Comparison of ENCODE assay signal across 8 cellular contexts in the genomic region with DNA sequence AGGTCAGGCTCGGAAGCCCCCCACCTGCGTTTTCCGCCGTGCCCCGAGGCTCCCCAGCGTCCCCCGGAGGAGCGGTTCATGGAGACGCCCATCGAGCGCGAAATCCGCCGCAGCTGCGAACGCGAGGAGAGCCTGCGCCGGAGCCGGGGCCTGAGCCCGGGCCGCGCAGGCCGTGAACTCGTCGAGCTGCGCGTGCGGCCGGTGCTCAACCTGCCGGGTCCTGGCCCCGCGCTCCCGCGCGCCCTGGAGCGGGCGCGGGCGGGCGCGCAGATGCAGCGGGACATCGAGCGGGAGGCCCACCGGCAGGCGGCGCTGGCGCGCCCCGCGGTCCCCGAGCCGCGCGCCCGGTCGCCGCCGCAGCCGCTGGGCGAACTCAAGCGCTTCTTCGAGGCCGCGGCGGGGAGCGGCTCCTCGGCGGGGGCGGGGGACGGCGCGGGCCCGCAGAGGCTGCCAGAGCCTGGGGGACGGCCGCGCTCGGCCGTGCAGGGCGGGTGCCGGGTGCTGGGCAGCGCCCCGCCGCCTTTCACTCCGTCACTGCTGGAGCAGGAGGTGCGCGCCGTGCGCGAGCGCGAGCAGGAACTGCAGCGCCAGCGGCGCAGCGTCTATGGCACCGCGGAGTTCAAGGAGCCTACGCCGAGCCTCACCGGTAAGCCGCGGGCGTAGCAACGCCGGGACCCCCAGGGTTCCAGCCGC. TPM values are rescaled to one million over a fixed set of nuclear protein-coding genes. Genes with fewer than 3 reads are reported as not detected.
DNase-seq lines count a peak whose midpoint lies in the region; ATAC-seq, FAIRE-seq and TF ChIP-seq lines count a peak whose summit lies in the region.

No MANE protein-coding gene starts in this region.

- peak overlapping the region; percentile 76 to 94 (median 80) for H3K4me3 ChIP-seq in HepG2 (replicated peaks in 1 of 3; ENCODE audit: insufficient read depth in 1 of 3, low read depth in 2 of 3, low read length in 3 of 3)

- TF ChIP-seq EP300 in HepG2 (IDR thresholded peaks at IDR 0.05; ENCODE audit: low read depth in 2 of 2, low read length in 2 of 2) (no peak), HepG2 (CRISPR knock-in tag; IDR thresholded peaks at IDR 0.05; ENCODE audit: borderline replicate concordance) (no peak)

- H4K20me1 ChIP-seq in HepG2 (ENCODE audit: insufficient read depth, low read length): no peaks in the 10 kb centered on the region

- H3K4me1 ChIP-seq in HepG2 (ENCODE audit: insufficient read depth, low read length): peaks cover 8% of the 10 kb centered on the region

- intact Hi-C loops in dendritic cell treated with granulocyte-macrophage colony-stimulating factor and Interleukin-4, amounts not matched to agents 40 ng/mL and 50 ng/mL, for 4 days (cut with micrococcal nuclease): loop anchor here (2.0 to 5.0 kb wide), 2 partner anchors 63 to 191 kb away; a partner anchor contains a TSS
- intact Hi-C loops in HepG2 (cut with micrococcal nuclease; ENCODE audit: unreplicated experiment): loop anchor here (5.0 kb wide), 1 partner anchor 66 kb away; a partner anchor contains a TSS

- no peaks in the 10 kb centered on the region; a peak in 2 of 5 replicates for H3K27me3 ChIP-seq in HepG2 (ENCODE audit: control insufficient read depth in 1 of 2, insufficient read depth in 2 of 2, low read length in 2 of 2)

- ATAC-seq in HG02623 (IDR thresholded peaks at IDR 0.05; ENCODE audit: unreplicated experiment) (peak; percentile 51), HepG2 (peak; percentile 46), GM21717 (IDR thresholded peaks at IDR 0.05; ENCODE audit: unreplicated experiment) (no peak)

- POLR2A ChIA-PET in HepG2 (lab: Yijun Ruan, JAX): interaction anchor here (1.1 to 5.2 kb wide), 9 partner anchors 8 to 200 kb away, joined by 3 to 62 read pairs (median 6); a partner anchor contains a TSS

- peak overlapping the region; percentile 93 for H3K27ac Mint-ChIP-seq in dendritic cell treated with granulocyte-macrophage colony-stimulating factor and Interleukin-4, amounts not matched to agents 40 ng/mL and 50 ng/mL, for 4 days

- no TSS peak for BruUV-seq in HepG2 (replicated peaks; lab: Mats Ljungman, UMichigan)

- no peaks in the 10 kb centered on the region for H3K36me3 ChIP-seq in HepG2 (replicated peaks in 1 of 2; ENCODE audit: control insufficient read depth in 1 of 2, insufficient read depth in 2 of 2, low read length in 2 of 2)

- peak; percentile 75 for TF ChIP-seq RAD21 in HepG2 (CRISPR knock-in tag; IDR thresholded peaks at IDR 0.05)

- in situ Hi-C loops in HepG2 (cut with HindIII; ENCODE audit: extremely low pct_ligation_motif_present, low pct_unique_long_range_greater_than_20kb): loop anchor here (5.0 to 25.0 kb wide), 2 partner anchors 191 to 311 kb away; a partner anchor contains a TSS

- H3K4me3 Mint-ChIP-seq in dendritic cell treated with granulocyte-macrophage colony-stimulating factor and Interleukin-4, amounts not matched to agents 40 ng/mL and 50 ng/mL, for 4 days: peak overlapping the region; percentile 100

- TF ChIP-seq CTCF in GM10266 (IDR thresholded peaks at IDR 0.05; ENCODE audit: control insufficient read depth, insufficient read depth, low read depth, missing control alignments) (peak; percentile 89), HepG2 (CRISPR knock-in tag; IDR thresholded peaks at IDR 0.05) (peak; percentile 32)

- no peak overlapping the region for H2AFZ ChIP-seq in HepG2 (ENCODE audit: low read length)

- no peak for TF ChIP-seq POLR2A in HepG2 (IDR thresholded peaks at IDR 0.05; ENCODE audit: insufficient read depth in 1 of 2, low read depth in 2 of 2, low read length in 2 of 2)

- peaks cover 3% of the 10 kb centered on the region for H3K79me2 ChIP-seq in HepG2 (ENCODE audit: insufficient read depth, low read length)

- no peak for FAIRE-seq in HepG2 (lab: Jason Lieb, UNC)

- H3K9me3 Mint-ChIP-seq in dendritic cell treated with granulocyte-macrophage colony-stimulating factor and Interleukin-4, amounts not matched to agents 40 ng/mL and 50 ng/mL, for 4 days: no peaks in the 10 kb centered on the region

- DNase-seq in GM10266 (ENCODE audit: extremely low spot score) (peak; percentile 91), NCI-H2171 treated with DMSO at 0.1 percent for 48 hours (lab: John Stamatoyannopoulos, UW) (peak; percentile 75), HepG2 (ENCODE audit: low spot score) (no peak)
- peak; percentile 84 for DNase-seq in activated CD4-positive, alpha-beta T cell treated with anti-CD3 and anti-CD28 coated beads for 48 hours
- DNase-seq in stimulated activated CD4-positive, alpha-beta T cell treated with anti-CD3 and anti-CD28 coated beads, Interleukin-2, amount 100 ng/mL, for 48 hours: peak; percentile 61 to 76

- H3K27me3 Mint-ChIP-seq in dendritic cell treated with granulocyte-macrophage colony-stimulating factor and Interleukin-4, amounts not matched to agents 40 ng/mL and 50 ng/mL, for 4 days: peaks cover 36% of the 10 kb centered on the region

- H3K27ac ChIP-seq in HepG2 (ENCODE audit: extremely low read length, insufficient read depth, low read length): peak overlapping the region; percentile 91

- peaks cover 17% of the 10 kb centered on the region for H3K36me3 Mint-ChIP-seq in dendritic cell treated with granulocyte-macrophage colony-stimulating factor and Interleukin-4, amounts not matched to agents 40 ng/mL and 50 ng/mL, for 4 days (ENCODE audit: low read depth)

- H3K9ac ChIP-seq in HepG2 (ENCODE audit: insufficient read depth, low read depth, low read length): peak overlapping the region; percentile 79

- peak overlapping the region; percentile 98 for H3K4me2 ChIP-seq in HepG2 (ENCODE audit: low read depth, low read length)

- WGBS in HepG2 (ENCODE audit: low lambda C conversion rate): 0% methylated on average over 23 of the region's 108 CpGs

- H3K4me1 Mint-ChIP-seq in dendritic cell treated with granulocyte-macrophage colony-stimulating factor and Interleukin-4, amounts not matched to agents 40 ng/mL and 50 ng/mL, for 4 days (ENCODE audit: low read depth): peaks cover 46% of the 10 kb centered on the region

- H3K9me3 ChIP-seq in HepG2 (ENCODE audit: low read length): no peaks in the 10 kb centered on the region

- CTCF ChIA-PET in HepG2 (lab: Yijun Ruan, JAX; ENCODE audit: low intra/inter-chr PET ratio, low total read pairs): interaction anchor here (0.6 to 4.7 kb wide), 6 partner anchors 12 to 192 kb away, joined by 3 to 79 read pairs (median 4); a partner anchor contains a TSS

RNA-seq across cellular contexts. Expression of a gene that starts 0.8 kb away (rescaled TPM):
- 5.2 and 5.4 TPM in 2 replicates for total RNA-seq in HepG2 (2016; rRNA removed; fragmentation: Illumina TruSeq; extraction: Trizol)
- 2.1 and 3.4 TPM in 2 replicates for total RNA-seq in HepG2 (2016; cell fraction: cytosol; rRNA removed; fragmentation: Illumina TruSeq; extraction: Trizol; ENCODE audit: low read depth)
- total RNA-seq in HepG2 (2016; cell fraction: insoluble cytoplasmic fraction; rRNA removed; fragmentation: Illumina TruSeq; extraction: Trizol): 3.9 and 5.8 TPM in 2 replicates
- total RNA-seq in HepG2 (2016; cell fraction: membrane; rRNA removed; fragmentation: Illumina TruSeq; extraction: Trizol): 2.8 and 4.8 TPM in 2 replicates
- total RNA-seq in HepG2 (2016; cell fraction: nucleus; rRNA removed; fragmentation: Illumina TruSeq; extraction: Trizol): 3.2 and 5.3 TPM in 2 replicates
- 2.5 and 3.4 TPM in 2 replicates for polyA plus RNA-seq in HepG2 (2011; rRNA removed)
- 1.6 and 2.3 TPM in 2 replicates for polyA plus RNA-seq in HepG2 (2011; cell fraction: cytosol; rRNA removed)
- 13.3 and 13.7 TPM in 2 replicates for polyA plus RNA-seq in HepG2 (2011; cell fraction: nucleus; rRNA removed)
- polyA plus RNA-seq in HepG2 (2012): 5.5 and 5.6 TPM in 2 replicates
- polyA plus RNA-seq in HepG2 (2016; cell fraction: cytosol; fragmentation: Illumina TruSeq; extraction: Trizol; ENCODE audit: low read depth): 2.9 and 4.0 TPM in 2 replicates
- 7.1 and 9.0 TPM in 2 replicates for polyA plus RNA-seq in HepG2 (2016; cell fraction: insoluble cytoplasmic fraction; fragmentation: Illumina TruSeq; extraction: Trizol; ENCODE audit: low read depth)
- 3.4 and 4.4 TPM in 2 replicates for polyA plus RNA-seq in HepG2 (2016; cell fraction: membrane; fragmentation: Illumina TruSeq; extraction: Trizol; ENCODE audit: low read depth)
- 11.3 and 12.7 TPM in 2 replicates for polyA plus RNA-seq in HepG2 (2016; cell fraction: nucleus; fragmentation: Illumina TruSeq; extraction: Trizol; ENCODE audit: insufficient read depth, low read depth)
- 0.12 and 1.1 TPM in 2 replicates for polyA minus RNA-seq in HepG2 (2011; rRNA and poly(A)+ RNA removed; ENCODE audit: low replicate concordance)
- polyA minus RNA-seq in HepG2 (2011; cell fraction: cytosol; rRNA and poly(A)+ RNA removed): 0.79 and 1.1 TPM in 2 replicates
- polyA minus RNA-seq in HepG2 (2011; cell fraction: nucleus; rRNA and poly(A)+ RNA removed): 1.1 and 1.3 TPM in 2 replicates

RNA-seq across cellular contexts. Expression of a gene that starts 11.5 kb away (rescaled TPM):
- total RNA-seq in HepG2 (2016; rRNA removed; fragmentation: Illumina TruSeq; extraction: Trizol): 2.4 and 2.5 TPM in 2 replicates
- 0.20 and 0.26 TPM in 2 replicates for total RNA-seq in HepG2 (2016; cell fraction: cytosol; rRNA removed; fragmentation: Illumina TruSeq; extraction: Trizol; ENCODE audit: low read depth)
- total RNA-seq in HepG2 (2016; cell fraction: insoluble cytoplasmic fraction; rRNA removed; fragmentation: Illumina TruSeq; extraction: Trizol): 1.6 and 3.8 TPM in 2 replicates
- 0.87 and 1.2 TPM in 2 replicates for total RNA-seq in HepG2 (2016; cell fraction: membrane; rRNA removed; fragmentation: Illumina TruSeq; extraction: Trizol)
- total RNA-seq in HepG2 (2016; cell fraction: nucleus; rRNA removed; fragmentation: Illumina TruSeq; extraction: Trizol): 1.1 and 2.3 TPM in 2 replicates
- 0.79 and 1.0 TPM in 2 replicates for polyA plus RNA-seq in HepG2 (2011; rRNA removed)
- 0.29 and 0.46 TPM in 2 replicates for polyA plus RNA-seq in HepG2 (2011; cell fraction: cytosol; rRNA removed)
- 2.5 and 3.9 TPM in 2 replicates for polyA plus RNA-seq in HepG2 (2011; cell fraction: nucleus; rRNA removed)
- 2.2 and 2.4 TPM in 2 replicates for polyA plus RNA-seq in HepG2 (2012)
- polyA plus RNA-seq in HepG2 (2016; cell fraction: cytosol; fragmentation: Illumina TruSeq; extraction: Trizol; ENCODE audit: low read depth): 0.37 and 0.50 TPM in 2 replicates
- 4.3 and 4.7 TPM in 2 replicates for polyA plus RNA-seq in HepG2 (2016; cell fraction: insoluble cytoplasmic fraction; fragmentation: Illumina TruSeq; extraction: Trizol; ENCODE audit: low read depth)
- 0.80 and 1.7 TPM in 2 replicates for polyA plus RNA-seq in HepG2 (2016; cell fraction: membrane; fragmentation: Illumina TruSeq; extraction: Trizol; ENCODE audit: low read depth)
- 10.3 and 11.9 TPM in 2 replicates for polyA plus RNA-seq in HepG2 (2016; cell fraction: nucleus; fragmentation: Illumina TruSeq; extraction: Trizol; ENCODE audit: insufficient read depth, low read depth)
- 0.62 TPM in 1 of 2 replicates, not detected in the other for polyA minus RNA-seq in HepG2 (2011; rRNA and poly(A)+ RNA removed; ENCODE audit: low replicate concordance)
- polyA minus RNA-seq in HepG2 (2011; cell fraction: cytosol; rRNA and poly(A)+ RNA removed): not detected in 2 replicates
- 0.25 and 0.39 TPM in 2 replicates for polyA minus RNA-seq in HepG2 (2011; cell fraction: nucleus; rRNA and poly(A)+ RNA removed)

RNA-seq across cellular contexts. Expression of a gene that starts 12.2 kb away (rescaled TPM):
- 0.11 TPM in 1 of 2 replicates, not detected in the other for total RNA-seq in HepG2 (2016; rRNA removed; fragmentation: Illumina TruSeq; extraction: Trizol)
- total RNA-seq in HepG2 (2016; cell fraction: cytosol; rRNA removed; fragmentation: Illumina TruSeq; extraction: Trizol; ENCODE audit: low read depth): not detected in 2 replicates
- total RNA-seq in HepG2 (2016; cell fraction: insoluble cytoplasmic fraction; rRNA removed; fragmentation: Illumina TruSeq; extraction: Trizol): not detected in 2 replicates
- total RNA-seq in HepG2 (2016; cell fraction: membrane; rRNA removed; fragmentation: Illumina TruSeq; extraction: Trizol): not detected in 2 replicates
- total RNA-seq in HepG2 (2016; cell fraction: nucleus; rRNA removed; fragmentation: Illumina TruSeq; extraction: Trizol): 0.66 TPM in 1 of 2 replicates, not detected in the other
- 0.32 and 0.69 TPM in 2 replicates for polyA plus RNA-seq in HepG2 (2011; rRNA removed)
- 0.22 and 0.56 TPM in 2 replicates for polyA plus RNA-seq in HepG2 (2011; cell fraction: cytosol; rRNA removed)
- 3.7 and 5.8 TPM in 2 replicates for polyA plus RNA-seq in HepG2 (2011; cell fraction: nucleus; rRNA removed)
- polyA plus RNA-seq in HepG2 (2012): 0.12 and 0.36 TPM in 2 replicates
- not detected in 2 replicates for polyA plus RNA-seq in HepG2 (2016; cell fraction: cytosol; fragmentation: Illumina TruSeq; extraction: Trizol; ENCODE audit: low read depth)
- polyA plus RNA-seq in HepG2 (2016; cell fraction: insoluble cytoplasmic fraction; fragmentation: Illumina TruSeq; extraction: Trizol; ENCODE audit: low read depth): not detected in 2 replicates
- polyA plus RNA-seq in HepG2 (2016; cell fraction: membrane; fragmentation: Illumina TruSeq; extraction: Trizol; ENCODE audit: low read depth): not detected in 2 replicates
- not detected in 2 replicates for polyA plus RNA-seq in HepG2 (2016; cell fraction: nucleus; fragmentation: Illumina TruSeq; extraction: Trizol; ENCODE audit: insufficient read depth, low read depth)
- 0.21 and 0.56 TPM in 2 replicates for polyA minus RNA-seq in HepG2 (2011; rRNA and poly(A)+ RNA removed; ENCODE audit: low replicate concordance)
- polyA minus RNA-seq in HepG2 (2011; cell fraction: cytosol; rRNA and poly(A)+ RNA removed): 0.40 TPM in 1 of 2 replicates, not detected in the other
- 1.0 and 1.1 TPM in 2 replicates for polyA minus RNA-seq in HepG2 (2011; cell fraction: nucleus; rRNA and poly(A)+ RNA removed)

RNA-seq across cellular contexts. Expression of a gene that starts 17.2 kb away (rescaled TPM):
- 27.0 and 45.0 TPM in 2 replicates for total RNA-seq in HepG2 (2016; rRNA removed; fragmentation: Illumina TruSeq; extraction: Trizol)
- 16.3 and 17.4 TPM in 2 replicates for total RNA-seq in HepG2 (2016; cell fraction: cytosol; rRNA removed; fragmentation: Illumina TruSeq; extraction: Trizol; ENCODE audit: low read depth)
- 26.7 and 42.1 TPM in 2 replicates for total RNA-seq in HepG2 (2016; cell fraction: insoluble cytoplasmic fraction; rRNA removed; fragmentation: Illumina TruSeq; extraction: Trizol)
- total RNA-seq in HepG2 (2016; cell fraction: membrane; rRNA removed; fragmentation: Illumina TruSeq; extraction: Trizol): 41.7 and 44.3 TPM in 2 replicates
- 16.8 and 22.1 TPM in 2 replicates for total RNA-seq in HepG2 (2016; cell fraction: nucleus; rRNA removed; fragmentation: Illumina TruSeq; extraction: Trizol)
- polyA plus RNA-seq in HepG2 (2011; rRNA removed): 17.5 and 18.9 TPM in 2 replicates
- polyA plus RNA-seq in HepG2 (2011; cell fraction: cytosol; rRNA removed): 15.2 and 23.1 TPM in 2 replicates
- polyA plus RNA-seq in HepG2 (2011; cell fraction: nucleus; rRNA removed): 29.2 and 34.6 TPM in 2 replicates
- 20.9 and 23.9 TPM in 2 replicates for polyA plus RNA-seq in HepG2 (2012)
- 25.4 and 28.8 TPM in 2 replicates for polyA plus RNA-seq in HepG2 (2016; cell fraction: cytosol; fragmentation: Illumina TruSeq; extraction: Trizol; ENCODE audit: low read depth)
- 41.5 and 54.0 TPM in 2 replicates for polyA plus RNA-seq in HepG2 (2016; cell fraction: insoluble cytoplasmic fraction; fragmentation: Illumina TruSeq; extraction: Trizol; ENCODE audit: low read depth)
- 47.7 and 54.2 TPM in 2 replicates for polyA plus RNA-seq in HepG2 (2016; cell fraction: membrane; fragmentation: Illumina TruSeq; extraction: Trizol; ENCODE audit: low read depth)
- polyA plus RNA-seq in HepG2 (2016; cell fraction: nucleus; fragmentation: Illumina TruSeq; extraction: Trizol; ENCODE audit: insufficient read depth, low read depth): 48.4 and 51.7 TPM in 2 replicates
- 19.3 and 29.7 TPM in 2 replicates for polyA minus RNA-seq in HepG2 (2011; rRNA and poly(A)+ RNA removed; ENCODE audit: low replicate concordance)
- 18.1 and 18.2 TPM in 2 replicates for polyA minus RNA-seq in HepG2 (2011; cell fraction: cytosol; rRNA and poly(A)+ RNA removed)
- 3.5 and 5.5 TPM in 2 replicates for polyA minus RNA-seq in HepG2 (2011; cell fraction: nucleus; rRNA and poly(A)+ RNA removed)

RNA-seq across cellular contexts. Expression of a gene that starts 41.8 kb away (rescaled TPM):
- total RNA-seq in HepG2 (2016; rRNA removed; fragmentation: Illumina TruSeq; extraction: Trizol): 3.4 and 8.1 TPM in 2 replicates
- 1.0 and 1.4 TPM in 2 replicates for total RNA-seq in HepG2 (2016; cell fraction: cytosol; rRNA removed; fragmentation: Illumina TruSeq; extraction: Trizol; ENCODE audit: low read depth)
- total RNA-seq in HepG2 (2016; cell fraction: insoluble cytoplasmic fraction; rRNA removed; fragmentation: Illumina TruSeq; extraction: Trizol): 3.0 and 8.3 TPM in 2 replicates
- 2.5 and 2.7 TPM in 2 replicates for total RNA-seq in HepG2 (2016; cell fraction: membrane; rRNA removed; fragmentation: Illumina TruSeq; extraction: Trizol)
- total RNA-seq in HepG2 (2016; cell fraction: nucleus; rRNA removed; fragmentation: Illumina TruSeq; extraction: Trizol): 6.3 and 7.8 TPM in 2 replicates
- polyA plus RNA-seq in HepG2 (2011; rRNA removed): 3.5 and 5.4 TPM in 2 replicates
- polyA plus RNA-seq in HepG2 (2011; cell fraction: cytosol; rRNA removed): 3.1 and 3.5 TPM in 2 replicates
- polyA plus RNA-seq in HepG2 (2011; cell fraction: nucleus; rRNA removed): 2.7 and 3.5 TPM in 2 replicates
- polyA plus RNA-seq in HepG2 (2012): 1.8 and 3.6 TPM in 2 replicates
- 0.75 and 0.87 TPM in 2 replicates for polyA plus RNA-seq in HepG2 (2016; cell fraction: cytosol; fragmentation: Illumina TruSeq; extraction: Trizol; ENCODE audit: low read depth)
- polyA plus RNA-seq in HepG2 (2016; cell fraction: insoluble cytoplasmic fraction; fragmentation: Illumina TruSeq; extraction: Trizol; ENCODE audit: low read depth): 2.7 and 3.1 TPM in 2 replicates
- 1.7 and 2.1 TPM in 2 replicates for polyA plus RNA-seq in HepG2 (2016; cell fraction: membrane; fragmentation: Illumina TruSeq; extraction: Trizol; ENCODE audit: low read depth)
- polyA plus RNA-seq in HepG2 (2016; cell fraction: nucleus; fragmentation: Illumina TruSeq; extraction: Trizol; ENCODE audit: insufficient read depth, low read depth): 10.9 and 11.1 TPM in 2 replicates
- 5.4 and 21.7 TPM in 2 replicates for polyA minus RNA-seq in HepG2 (2011; rRNA and poly(A)+ RNA removed; ENCODE audit: low replicate concordance)
- polyA minus RNA-seq in HepG2 (2011; cell fraction: cytosol; rRNA and poly(A)+ RNA removed): 1.9 and 2.9 TPM in 2 replicates
- polyA minus RNA-seq in HepG2 (2011; cell fraction: nucleus; rRNA and poly(A)+ RNA removed): 1.1 and 1.3 TPM in 2 replicates
